Comparison of ENCODE assay signal across 2 cellular contexts in the genomic region with DNA sequence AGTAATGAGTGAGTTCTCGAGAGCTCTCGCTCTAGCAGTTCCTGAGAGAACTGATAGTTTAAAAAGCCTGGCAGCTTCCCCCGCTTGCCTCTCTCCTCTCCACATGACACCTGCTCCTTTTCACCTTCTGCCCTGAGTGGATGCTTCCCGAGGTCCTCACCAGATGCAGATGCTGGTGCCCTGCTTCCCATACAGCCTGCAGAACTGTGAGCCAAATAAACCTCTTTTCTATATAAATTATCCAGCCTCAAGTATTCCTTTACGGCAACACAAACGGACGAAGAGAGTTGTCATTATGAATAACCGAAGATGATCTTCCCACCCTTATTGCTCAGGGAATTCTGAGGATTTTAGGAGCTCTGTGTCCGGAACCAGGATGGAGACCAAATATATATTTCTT.
TF ChIP-seq lines count a peak whose summit lies in the region.

No MANE protein-coding gene starts in this region.

TF ChIP-seq in HepG2, 621 proteins besides CTCF, POLR2A, EP300 and RAD21:
- TF ChIP-seq ZNF766 (CRISPR knock-in tag; IDR thresholded peaks at IDR 0.05; ENCODE audit: borderline replicate concordance), result peak; percentile 79; the same call in 1 of the 2 replicates
- TF ChIP-seq, protein P1, sequence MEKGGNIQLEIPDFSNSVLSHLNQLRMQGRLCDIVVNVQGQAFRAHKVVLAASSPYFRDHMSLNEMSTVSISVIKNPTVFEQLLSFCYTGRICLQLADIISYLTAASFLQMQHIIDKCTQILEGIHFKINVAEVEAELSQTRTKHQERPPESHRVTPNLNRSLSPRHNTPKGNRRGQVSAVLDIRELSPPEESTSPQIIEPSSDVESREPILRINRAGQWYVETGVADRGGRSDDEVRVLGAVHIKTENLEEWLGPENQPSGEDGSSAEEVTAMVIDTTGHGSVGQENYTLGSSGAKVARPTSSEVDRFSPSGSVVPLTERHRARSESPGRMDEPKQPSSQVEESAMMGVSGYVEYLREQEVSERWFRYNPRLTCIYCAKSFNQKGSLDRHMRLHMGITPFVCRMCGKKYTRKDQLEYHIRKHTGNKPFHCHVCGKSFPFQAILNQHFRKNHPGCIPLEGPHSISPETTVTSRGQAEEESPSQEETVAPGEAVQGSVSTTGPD (CRISPR knock-in tag; IDR thresholded peaks at IDR 0.05), result no peak

TF ChIP-seq in K562, 482 proteins besides CTCF, POLR2A, EP300 and RAD21:
- TF ChIP-seq ZNF766 (CRISPR knock-in tag; conservative IDR thresholded peaks at IDR 0.05), result peak; percentile 56; the same call in 1 of the 2 replicates
- no peak for TF ChIP-seq U2AF1 (optimal IDR thresholded peaks at IDR 0.05; ENCODE audit: low read depth, low read length)
